ENCODE assay signal across 17 cellular contexts in the genomic region with DNA sequence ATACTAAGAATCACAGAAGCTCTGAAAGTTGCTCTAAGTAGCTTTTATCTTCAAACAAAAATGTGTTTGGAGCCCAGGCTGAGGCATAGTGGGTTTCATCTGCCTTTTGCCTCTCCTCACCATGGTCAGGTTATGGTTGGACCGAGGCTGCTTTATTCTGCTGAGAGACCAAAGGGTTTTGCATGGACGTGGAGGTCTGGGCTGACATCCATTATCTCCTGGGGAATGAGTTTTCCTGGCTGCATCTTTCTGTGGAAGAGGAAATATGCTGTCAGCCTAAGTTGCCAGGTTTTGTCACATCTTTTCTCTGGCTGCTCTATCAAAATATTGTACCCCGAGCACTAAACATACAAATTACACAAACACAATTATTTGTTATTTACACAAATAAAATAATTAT.
A peak's percentile ranks its signal among the peaks of the same experiment; 100 is the strongest.
DNase-seq lines count a peak whose midpoint lies in the region; ATAC-seq, FAIRE-seq and TF ChIP-seq lines count a peak whose summit lies in the region.
"Had no signal": no experiment of that assay in that cellular context is flagged by ENCODE, and none has a peak within 500 bp of the region (broad histone marks: within the 10 kb centered on the region; RNA-seq: fewer than 3 reads in every experiment).

No MANE protein-coding gene starts in this region.

- no peaks in the 10 kb centered on the region for H3K27me3 Mint-ChIP-seq in T-helper 17 cell
- peaks cover 23% of the 10 kb centered on the region for H3K27me3 Mint-ChIP-seq in type B pancreatic cell
- H3K27me3 Mint-ChIP-seq: CD4-positive, alpha-beta T cell had no signal

- H3K4me3 Mint-ChIP-seq in T-helper 17 cell = no peak overlapping the region
- H3K4me3 Mint-ChIP-seq in type B pancreatic cell = no peak overlapping the region
- H3K4me3 Mint-ChIP-seq: B cell; CD4-positive, alpha-beta T cell; H9 had no signal

- H3K9me3 ChIP-seq in BLaER1 treated with 17β-estradiol and CSF1 and Interleukin-3, amounts not matched to agents 10 nM and 100 nM (replicated peaks in 1 of 11) = no peaks in the 10 kb centered on the region
- no peaks in the 10 kb centered on the region for H3K9me3 ChIP-seq in T-helper 17 cell (ENCODE audit: control insufficient read depth, low read length, poor library complexity, severe bottlenecking)
- H3K9me3 ChIP-seq: Caco-2 had no signal

- TF ChIP-seq CTCF in type B pancreatic cell (conservative IDR thresholded peaks at IDR 0.05) = no peak

- no peaks in the 10 kb centered on the region; a peak in 1 of 22 replicates for H4K20me1 ChIP-seq in BLaER1 treated with 17β-estradiol and CSF1 and Interleukin-3, amounts not matched to agents 10 nM and 100 nM

- peaks cover 38% of the 10 kb centered on the region for H3K4me1 Mint-ChIP-seq in T-helper 17 cell
- no peaks in the 10 kb centered on the region for H3K4me1 Mint-ChIP-seq in type B pancreatic cell (ENCODE audit: unreplicated experiment)

- DNase-seq in T-helper 17 cell = no peak
- peak; percentile 81 for DNase-seq in cerebellum (ENCODE audit: low spot score)
- DNase-seq in urothelium cell line (ENCODE audit: low spot score) = no peak
- DNase-seq in type B pancreatic cell (ENCODE audit: extremely low spot score, unreplicated experiment) = no peak
- DNase-seq: 8988T; Caco-2; CD4-positive, alpha-beta T cell; GF-D8; H9 had no signal

- peaks cover 51 to 100% (median 98%) of the 10 kb centered on the region in 10 experiments for H3K4me1 ChIP-seq in BLaER1 treated with 17β-estradiol and CSF1 and Interleukin-3, amounts not matched to agents 10 nM and 100 nM
- H3K4me1 ChIP-seq: Caco-2 had no signal

- H3K4me3 ChIP-seq in BLaER1 treated with 17β-estradiol and CSF1 and Interleukin-3, amounts not matched to agents 10 nM and 100 nM = no peak overlapping the region

- H3K27ac Mint-ChIP-seq in T-helper 17 cell = peak overlapping the region; percentile 98
- no peak overlapping the region for H3K27ac Mint-ChIP-seq in type B pancreatic cell
- H3K27ac Mint-ChIP-seq: B cell; CD4-positive, alpha-beta T cell; H9 had no signal

- H3K36me3 ChIP-seq in BLaER1 treated with 17β-estradiol and CSF1 and Interleukin-3, amounts not matched to agents 10 nM and 100 nM = peaks cover 0 to 26% (median 0%) of the 10 kb centered on the region in 11 experiments; a peak in 5 of 22 replicates

- H3K36me3 Mint-ChIP-seq in T-helper 17 cell (ENCODE audit: low read depth) = peaks cover 6% of the 10 kb centered on the region
- H3K36me3 Mint-ChIP-seq in type B pancreatic cell = no peaks in the 10 kb centered on the region

- peak overlapping the region in 1 of 11 experiments; percentile 75; a peak in 2 of 22 replicates for H3K9ac ChIP-seq in BLaER1 treated with 17β-estradiol and CSF1 and Interleukin-3, amounts not matched to agents 10 nM and 100 nM

- peak overlapping the region; percentile 79 to 94 (median 87) for H3K4me2 ChIP-seq in BLaER1 treated with 17β-estradiol and CSF1 and Interleukin-3, amounts not matched to agents 10 nM and 100 nM

- no peak for ATAC-seq in T-helper 17 cell
- no peak for ATAC-seq in GM18868 (IDR thresholded peaks at IDR 0.05; ENCODE audit: unreplicated experiment)
- no peak for ATAC-seq in HG03378 (IDR thresholded peaks at IDR 0.05; ENCODE audit: unreplicated experiment)

- no peaks in the 10 kb centered on the region for H3K9me3 Mint-ChIP-seq in type B pancreatic cell
- H3K9me3 Mint-ChIP-seq: CD4-positive, alpha-beta T cell; H9 had no signal

- no peaks in the 10 kb centered on the region for H3K27me3 ChIP-seq in BLaER1 treated with 17β-estradiol and CSF1 and Interleukin-3, amounts not matched to agents 10 nM and 100 nM

- FAIRE-seq in urothelium cell line (lab: Jason Lieb, UNC) = peak; percentile 9
- FAIRE-seq: D721Med, GM19239, H1 had no signal

- peak overlapping the region in 6 of 11 experiments; percentile 65 to 83 (median 78); a peak in 8 of 22 replicates for H3K27ac ChIP-seq in BLaER1 treated with 17β-estradiol and CSF1 and Interleukin-3, amounts not matched to agents 10 nM and 100 nM
- H3K27ac ChIP-seq: C4-2B had no signal
